ENCODE assay signal across 8 cellular contexts in the genomic region with DNA sequence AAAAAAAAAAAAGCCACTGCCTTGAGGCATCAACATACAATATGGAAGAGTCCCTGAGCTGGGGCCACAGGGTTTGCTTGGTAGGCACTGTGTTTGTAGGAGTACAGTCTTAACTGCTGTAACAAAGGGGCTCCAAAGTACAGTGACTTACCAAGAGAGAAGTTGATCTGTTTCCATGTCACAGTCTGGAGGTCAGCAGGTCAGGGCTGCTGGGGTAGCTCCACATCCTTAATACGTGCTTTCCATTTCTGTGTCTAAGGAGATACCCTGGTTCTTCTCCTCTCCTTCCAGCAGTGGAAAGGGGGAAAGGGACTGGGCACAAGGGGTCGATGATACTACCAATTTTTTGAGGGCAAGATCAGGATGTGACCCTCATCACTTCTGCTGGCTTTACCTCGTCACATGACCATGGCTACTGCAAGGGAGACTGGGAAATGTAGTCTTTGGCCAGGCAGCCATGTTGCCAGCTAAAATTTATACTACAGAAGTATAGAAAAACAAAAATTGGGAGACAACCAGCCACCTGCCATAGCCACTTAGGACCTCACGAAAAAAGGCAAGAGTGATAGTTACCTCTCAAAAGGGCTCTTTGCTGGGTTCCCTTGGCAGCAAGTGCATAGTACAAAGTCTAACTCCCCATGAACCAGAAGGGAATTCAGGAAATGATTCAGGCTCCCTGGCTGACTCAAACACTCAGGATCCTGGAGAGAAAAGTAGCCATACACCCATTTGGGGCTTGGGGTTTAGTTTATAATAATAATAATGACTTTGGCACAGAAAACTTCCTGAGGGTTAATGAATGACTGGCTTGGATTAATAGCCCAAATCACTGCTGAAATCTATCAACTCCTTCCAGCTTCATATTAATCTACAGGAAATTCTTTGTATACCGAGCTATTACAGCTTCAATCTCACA. TPM values are rescaled to one million over a fixed set of nuclear protein-coding genes. Genes with fewer than 3 reads are reported as not detected.
DNase-seq lines count a peak whose midpoint lies in the region; ATAC-seq and TF ChIP-seq lines count a peak whose summit lies in the region.

No MANE protein-coding gene starts in this region.

- in situ Hi-C loops in IMR-90 (cut with MboI; ENCODE audit: low sequenced_read_pairs) = no loop called here

- H4K5ac ChIP-seq in IMR-90 (ENCODE audit: low read depth, low read length) = peak overlapping the region; percentile 70

- H2AK5ac ChIP-seq in IMR-90 (ENCODE audit: low read depth, low read length) = peak overlapping the region; percentile 30; the same call in 1 of the 2 replicates

- H3K4me1 ChIP-seq in IMR-90 (ENCODE audit: control insufficient read depth, insufficient read depth, low read length) = peaks cover 16% of the 10 kb centered on the region; the same call in 1 of the 2 replicates
- H3K4me1 ChIP-seq in adipocyte (ENCODE audit: control insufficient read depth, insufficient read depth, low read length) = peaks cover 32% of the 10 kb centered on the region
- H3K4me1 ChIP-seq in aorta (ENCODE audit: control insufficient read depth in 1 of 2, insufficient read depth in 2 of 2, low read length in 2 of 2) = peaks cover 0 to 7% of the 10 kb centered on the region in 2 donors

- H3K4me3 ChIP-seq in IMR-90 (ENCODE audit: insufficient read depth, low read depth, low read length) = no peak overlapping the region
- peak overlapping the region; percentile 46 for H3K4me3 ChIP-seq in adipocyte (ENCODE audit: low read length)
- no peak overlapping the region for H3K4me3 ChIP-seq in aorta (ENCODE audit: low read length in 2 of 2)

- H2BK20ac ChIP-seq in IMR-90 (ENCODE audit: low read depth, low read length) = peak overlapping the region; percentile 95

- intact Hi-C loops in IMR-90 (cut with micrococcal nuclease) (no loop called here), aorta (cut with DNase I) (loop anchor here in 1 of 2 donors (5.0 kb wide), 1 partner anchor 104 kb away; a partner anchor contains a TSS)

- dilution Hi-C loops in IMR-90 (cut with HindIII; ENCODE audit: low sequenced_read_pairs, unreplicated experiment) = no loop called here

- POLR2A ChIA-PET in IMR-90 (lab: Charles Lee; ENCODE audit: unreplicated experiment) = no interaction called here

- H3K27ac ChIP-seq in IMR-90 (ENCODE audit: insufficient read depth, low read length) = peak overlapping the region; percentile 70
- H3K27ac ChIP-seq in aorta (ENCODE audit: low read depth in 1 of 2, low read length in 2 of 2) = peak overlapping the region; percentile 22 to 87

- peak overlapping the region; percentile 89 for H3K14ac ChIP-seq in IMR-90 (replicated peaks; ENCODE audit: low read depth, low read length)

- TF ChIP-seq RAD21 in IMR-90 (IDR thresholded peaks at IDR 0.05; ENCODE audit: low read length) = no peak

- CTCF ChIA-PET in IMR-90 (lab: Yijun Ruan, JAX) = interaction anchor here (1.2 kb wide), 1 partner anchor 9 kb away, joined by 3 read pairs; no protein-coding TSS in a partner anchor

- peaks cover 18% of the 10 kb centered on the region for H3K9me1 ChIP-seq in IMR-90 (ENCODE audit: insufficient read depth, low read length)

- no peaks in the 10 kb centered on the region; a peak in 1 of 4 replicates for H3K79me1 ChIP-seq in IMR-90 (ENCODE audit: low read depth in 1 of 2, low read length in 2 of 2)

- no CpG with 5 or more reads among the region's 5 CpGs for whole genome bisulfite sequencing in IMR-90 (ENCODE audit: extremely low coverage in 2 of 2, insufficient read length in 1 of 2), 2 experiments
- 29 to 33% methylated on average over 5 of the region's 5 CpGs for WGBS in aorta, 2 donors

- peak overlapping the region; percentile 91 for H3K4ac ChIP-seq in IMR-90 (ENCODE audit: low read depth, low read length)

- H2BK120ac ChIP-seq in IMR-90 (ENCODE audit: low read depth, low read length) = peak overlapping the region; percentile 98

- no peaks in the 10 kb centered on the region for H4K20me1 ChIP-seq in IMR-90 (ENCODE audit: insufficient read depth, low read length)

- peak overlapping the region; percentile 75 for H2AK9ac ChIP-seq in IMR-90 (replicated peaks; ENCODE audit: low read depth, low read length, poor library complexity)

- peak overlapping the region; percentile 92; the same call in 1 of the 2 replicates for H3K18ac ChIP-seq in IMR-90 (ENCODE audit: low read depth, low read length)

- H3K36me3 ChIP-seq in IMR-90 (ENCODE audit: control insufficient read depth, insufficient read depth, low read length) = no peaks in the 10 kb centered on the region
- no peaks in the 10 kb centered on the region for H3K36me3 ChIP-seq in adipocyte (ENCODE audit: control insufficient read depth, insufficient read depth, low read length, severe bottlenecking)
- H3K36me3 ChIP-seq in aorta (ENCODE audit: control insufficient read depth in 1 of 2, insufficient read depth in 2 of 2, low read length in 1 of 2) = no peaks in the 10 kb centered on the region

- peak overlapping the region; percentile 95 for H2BK15ac ChIP-seq in IMR-90 (ENCODE audit: low read depth, low read length)

- H4K91ac ChIP-seq in IMR-90 (ENCODE audit: insufficient read depth, low read depth, low read length) = peak overlapping the region; percentile 94

- TF ChIP-seq POLR2A in IMR-90 (IDR thresholded peaks at IDR 0.05; ENCODE audit: low read depth, low read length) = no peak

- H3K27me3 ChIP-seq in IMR-90 (ENCODE audit: control insufficient read depth, insufficient read depth, low read length) = no peaks in the 10 kb centered on the region
- H3K27me3 ChIP-seq in adipocyte (replicated peaks; ENCODE audit: control insufficient read depth, insufficient read depth, low read length) = no peaks in the 10 kb centered on the region
- H3K27me3 ChIP-seq in aorta (ENCODE audit: control insufficient read depth in 1 of 2, insufficient read depth in 2 of 2, low read length in 1 of 2) = no peaks in the 10 kb centered on the region

- H3K9ac ChIP-seq in IMR-90 (ENCODE audit: low read depth, low read length) (no peak overlapping the region), adipocyte (ENCODE audit: low read length) (peak overlapping the region; percentile 35)

- H3K9me3 ChIP-seq in IMR-90 (ENCODE audit: control insufficient read depth, insufficient read depth, low read length) (no peaks in the 10 kb centered on the region), adipocyte (ENCODE audit: control insufficient read depth, low read length) (no peaks in the 10 kb centered on the region), aorta (ENCODE audit: control insufficient read depth, low read length) (no peaks in the 10 kb centered on the region)

- H2BK5ac ChIP-seq in IMR-90 (ENCODE audit: low read depth, low read length, poor library complexity, severe bottlenecking) = peak overlapping the region; percentile 95

- DNase-seq in EH (ENCODE audit: low read depth) (peak; percentile 91), IMR-90 (peak; percentile 64), adipocyte (ENCODE audit: low read depth) (peak; percentile 29), iPS-NIHi11 (ENCODE audit: low spot score) (peak; percentile 77), aorta (no peak), GDM1 (lab: John Stamatoyannopoulos, UW) (no peak)
- DNase-seq in stimulated activated CD4-positive, alpha-beta T cell treated with anti-CD3 and anti-CD28 coated beads, Interleukin-15, amount 100 ng/mL, for 24 hours = no peak

- peak overlapping the region; percentile 84; the same call in 1 of the 2 replicates for H3K4me2 ChIP-seq in IMR-90 (ENCODE audit: low read depth, low read length)

- peak overlapping the region; percentile 84 for H3K23ac ChIP-seq in IMR-90 (ENCODE audit: low read depth, low read length)

- H3K56ac ChIP-seq in IMR-90 (ENCODE audit: extremely low read depth, insufficient read depth, low read length) = peak overlapping the region; percentile 85

- peak overlapping the region; percentile 94 for H2AFZ ChIP-seq in IMR-90 (replicated peaks; ENCODE audit: low read length, poor library complexity)

- peak overlapping the region; percentile 78 to 96 for H4K8ac ChIP-seq in IMR-90 (ENCODE audit: low read depth in 2 of 2, low read length in 2 of 2)

- no peak for TF ChIP-seq CTCF in IMR-90 (conservative IDR thresholded peaks at IDR 0.05; ENCODE audit: low read depth, low read length)

- peak; percentile 82 for ATAC-seq in IMR-90 (ENCODE audit: low read depth)
- peak; percentile 85 for ATAC-seq in aorta (ENCODE audit: low FRiP score)
- no peak for ATAC-seq in GM19452 (IDR thresholded peaks at IDR 0.05; ENCODE audit: unreplicated experiment)

- BruUV-seq in IMR-90 (replicated peaks; lab: Mats Ljungman, UMichigan) = no TSS peak

TF ChIP-seq in IMR-90, 13 proteins besides CTCF, POLR2A, EP300 and RAD21:
- no peak for TF ChIP-seq SMC3 (IDR thresholded peaks at IDR 0.05; ENCODE audit: low read depth, low read length)
- TF ChIP-seq, protein P1, sequence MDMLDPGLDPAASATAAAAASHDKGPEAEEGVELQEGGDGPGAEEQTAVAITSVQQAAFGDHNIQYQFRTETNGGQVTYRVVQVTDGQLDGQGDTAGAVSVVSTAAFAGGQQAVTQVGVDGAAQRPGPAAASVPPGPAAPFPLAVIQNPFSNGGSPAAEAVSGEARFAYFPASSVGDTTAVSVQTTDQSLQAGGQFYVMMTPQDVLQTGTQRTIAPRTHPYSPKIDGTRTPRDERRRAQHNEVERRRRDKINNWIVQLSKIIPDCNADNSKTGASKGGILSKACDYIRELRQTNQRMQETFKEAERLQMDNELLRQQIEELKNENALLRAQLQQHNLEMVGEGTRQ (IDR thresholded peaks at IDR 0.05; ENCODE audit: low read depth, low read length) = peak; percentile 95

RNA-seq across cellular contexts. Expression of a gene that starts 52.7 kb away (rescaled TPM):
- total RNA-seq in IMR-90 (2012; rRNA removed) (154 and 237 TPM in 2 replicates), aorta (100 to 1,000 TPM; 112 to 119 TPM)
- polyA plus RNA-seq in IMR-90 (2012; rRNA removed) (220 and 250 TPM in 2 replicates), aorta (100 to 1,000 TPM; 234 to 461 TPM)
- 150 and 346 TPM in 2 replicates for polyA plus RNA-seq in IMR-90 (2012; cell fraction: cytosol; rRNA removed)
- 33.0 and 110 TPM in 2 replicates for polyA plus RNA-seq in IMR-90 (2012; cell fraction: nucleus; rRNA removed; ENCODE audit: low replicate concordance)

Comparison
In these comparisons a context has a peak if more than half of its experiments do, and no peak if none do; other contexts are left out.
1. DNase-seq: peak in EH (single experiment), IMR-90 (single experiment), adipocyte (single experiment) and iPS-NIHi11 (single experiment); none in aorta (0 of 2), stimulated activated CD4-positive, alpha-beta T cell treated with anti-CD3 and anti-CD28 coated beads, Interleukin-15, amount 100 ng/mL, for 24 hours (single experiment) and GDM1 (single experiment).